In genomic region chr4:98641906-98642668, GRCh38 we compare ENCODE assay signal across 27 cellular contexts. TPM values are rescaled to one million over a fixed set of nuclear protein-coding genes. Genes with fewer than 3 reads are reported as not detected.
A peak's percentile ranks its signal among the peaks of the same experiment; 100 is the strongest.
DNase-seq lines count a peak whose midpoint lies in the region; ATAC-seq, FAIRE-seq and TF ChIP-seq lines count a peak whose summit lies in the region.
"Had no signal": no experiment of that assay in that cellular context is flagged by ENCODE, and none has a peak within 500 bp of the region (broad histone marks: within the 10 kb centered on the region; RNA-seq: fewer than 3 reads in every experiment).

No MANE protein-coding gene starts in this region.

- no peak overlapping the region for H2BK12ac ChIP-seq in mesenchymal stem cell (ENCODE audit: low read length in 2 of 2)

- H3K27me3 Mint-ChIP-seq in CD4-positive, CD25-positive, alpha-beta regulatory T cell = no peaks in the 10 kb centered on the region
- no peaks in the 10 kb centered on the region for H3K27me3 Mint-ChIP-seq in astrocyte (ENCODE audit: low read depth, unreplicated experiment)
- H3K27me3 Mint-ChIP-seq: activated B cell treated with CpG ODN at 0.5 μM for 24 hours, naive B cell had no signal

- no peak for ATAC-seq in CD4-positive, CD25-positive, alpha-beta regulatory T cell (ENCODE audit: low read depth in 2 of 2)
- peak; percentile 38 for ATAC-seq in HG02678 (IDR thresholded peaks at IDR 0.05; ENCODE audit: unreplicated experiment)

- no peak overlapping the region for H2BK5ac ChIP-seq in mesenchymal stem cell (ENCODE audit: low read depth, low read length, poor library complexity, severe bottlenecking)

- no peak overlapping the region for H3K4ac ChIP-seq in mesenchymal stem cell (ENCODE audit: low read depth in 1 of 2, low read length in 2 of 2)

- peak overlapping the region; percentile 55 for H3K4me2 ChIP-seq in astrocyte (ENCODE audit: low read length)
- H3K4me2 ChIP-seq in mesenchymal stem cell (ENCODE audit: low read length, poor library complexity, severe bottlenecking) = no peak overlapping the region

- no peak for FAIRE-seq in astrocyte (lab: Jason Lieb, UNC)
- FAIRE-seq: bronchial epithelial cell had no signal

- no peak overlapping the region for H4K91ac ChIP-seq in mesenchymal stem cell (ENCODE audit: low read length)

- peaks cover 59% of the 10 kb centered on the region for H4K20me1 ChIP-seq in astrocyte (ENCODE audit: insufficient read depth, low read length)

- H2BK120ac ChIP-seq in mesenchymal stem cell (ENCODE audit: low read depth, low read length) = no peak overlapping the region

- peak overlapping the region in 2 of 3 donors; percentile 62 to 68 for H3K27ac Mint-ChIP-seq in CD4-positive, CD25-positive, alpha-beta regulatory T cell
- peak overlapping the region; percentile 12 for H3K27ac Mint-ChIP-seq in astrocyte (ENCODE audit: unreplicated experiment)
- H3K27ac Mint-ChIP-seq: activated B cell treated with CpG ODN at 0.5 μM for 24 hours, naive B cell had no signal

- no peak overlapping the region for H3K14ac ChIP-seq in mesenchymal stem cell (ENCODE audit: low read length in 2 of 2)

- no peaks in the 10 kb centered on the region for H3K27me3 ChIP-seq in CD4-positive, CD25-positive, alpha-beta regulatory T cell (ENCODE audit: control insufficient read depth, insufficient read depth, low read length)
- H3K27me3 ChIP-seq in astrocyte (ENCODE audit: insufficient read depth, low read length) = no peaks in the 10 kb centered on the region
- H3K27me3 ChIP-seq in mesenchymal stem cell (ENCODE audit: control insufficient read depth in 1 of 2, insufficient read depth in 1 of 2, low read length in 2 of 2) = no peaks in the 10 kb centered on the region
- H3K27me3 ChIP-seq: MG63, right lobe of liver had no signal

- H3K79me1 ChIP-seq in mesenchymal stem cell (replicated peaks; ENCODE audit: low read length, poor library complexity, severe bottlenecking) = peaks cover 7% of the 10 kb centered on the region

- no peak for DNase-seq in CD4-positive, CD25-positive, alpha-beta regulatory T cell
- DNase-seq in astrocyte (ENCODE audit: low read depth) (no peak), mesenchymal stem cell (no peak), GOT3 (lab: John Stamatoyannopoulos, UW) (no peak), SW 1271 (lab: John Stamatoyannopoulos, UW) (no peak), iPS-NIHi7 (ENCODE audit: extremely low spot score) (no peak)
- no peak for DNase-seq in stimulated activated CD4-positive, alpha-beta T cell treated with anti-CD3 and anti-CD28 coated beads, Interleukin-4, amount 100 ng/mL, for 4 hours
- DNase-seq: activated B cell treated with CpG ODN at 0.5 μM for 24 hours; activated CD4-positive, alpha-beta T cell treated with anti-CD3 and anti-CD28 coated beads, Interleukin-2, amount 50 U/mL, for 48 hours; activated gamma-delta T cell; cortex of kidney; DMS 273 treated with DMSO at 0.1 percent for 48 hours; head of caudate nucleus; left colon; naive B cell; NCI-H1436 treated with DMSO at 0.1 percent for 48 hours; NCI-H524; right lobe of liver; SK-N-SH; stimulated activated CD8-positive, alpha-beta memory T cell treated with anti-CD3 and anti-CD28 coated beads, Interleukin-4, amount 100 ng/mL, for 48 hours; T1000 had no signal

- H2BK15ac ChIP-seq in mesenchymal stem cell (ENCODE audit: low read depth, poor library complexity, severe bottlenecking) = no peak overlapping the region

- peak overlapping the region in 2 of 4 donors; percentile 14 to 47 for H3K4me3 Mint-ChIP-seq in CD4-positive, CD25-positive, alpha-beta regulatory T cell
- H3K4me3 Mint-ChIP-seq in astrocyte (ENCODE audit: unreplicated experiment) = no peak overlapping the region
- H3K4me3 Mint-ChIP-seq: activated B cell treated with CpG ODN at 0.5 μM for 24 hours, CD14-positive monocyte, naive B cell had no signal

- H3K27ac ChIP-seq in CD4-positive, CD25-positive, alpha-beta regulatory T cell (ENCODE audit: insufficient read depth, low read length, poor library complexity, severe bottlenecking) = peak overlapping the region; percentile 37
- H3K27ac ChIP-seq in astrocyte (ENCODE audit: low read depth, low read length) = peak overlapping the region; percentile 65
- H3K27ac ChIP-seq in mesenchymal stem cell (ENCODE audit: low read length, poor library complexity, severe bottlenecking) = peak overlapping the region; percentile 17
- H3K27ac ChIP-seq: parathyroid adenoma, right lobe of liver, RWPE1 had no signal

- H3K4me1 Mint-ChIP-seq in CD4-positive, CD25-positive, alpha-beta regulatory T cell = peaks cover 26 to 87% (median 69%) of the 10 kb centered on the region in 4 donors
- peaks cover 56% of the 10 kb centered on the region for H3K4me1 Mint-ChIP-seq in astrocyte (ENCODE audit: low read depth, unreplicated experiment)
- H3K4me1 Mint-ChIP-seq: CD14-positive monocyte had no signal

- TF ChIP-seq CTCF in astrocyte (IDR thresholded peaks at IDR 0.05; ENCODE audit: insufficient read depth, low read depth, low read length) = no peak

- no peak overlapping the region for H3K23ac ChIP-seq in mesenchymal stem cell (ENCODE audit: low read length in 2 of 2)

- peak overlapping the region; percentile 67 for H3K4me3 ChIP-seq in CD4-positive, CD25-positive, alpha-beta regulatory T cell (ENCODE audit: low read depth, low read length)
- H3K4me3 ChIP-seq in astrocyte (ENCODE audit: insufficient read depth, low read depth, low read length) (no peak overlapping the region), mesenchymal stem cell (ENCODE audit: insufficient read depth in 1 of 2, low read depth in 1 of 2, low read length in 2 of 2) (no peak overlapping the region)
- H3K4me3 ChIP-seq: MG63, right lobe of liver had no signal

- no peaks in the 10 kb centered on the region for H3K36me3 Mint-ChIP-seq in CD4-positive, CD25-positive, alpha-beta regulatory T cell
- no peaks in the 10 kb centered on the region for H3K36me3 Mint-ChIP-seq in astrocyte (ENCODE audit: low read depth, unreplicated experiment)
- H3K36me3 Mint-ChIP-seq: CD14-positive monocyte had no signal

- H3K36me3 ChIP-seq in CD4-positive, CD25-positive, alpha-beta regulatory T cell (ENCODE audit: control insufficient read depth, insufficient read depth, low read length) = no peaks in the 10 kb centered on the region
- H3K36me3 ChIP-seq in astrocyte (ENCODE audit: insufficient read depth, low read length) = no peaks in the 10 kb centered on the region
- no peaks in the 10 kb centered on the region for H3K36me3 ChIP-seq in mesenchymal stem cell (ENCODE audit: control insufficient read depth in 1 of 2, insufficient read depth in 2 of 2, low read depth in 1 of 2, low read length in 2 of 2)
- H3K36me3 ChIP-seq: MG63, right lobe of liver had no signal

- H2AFZ ChIP-seq in astrocyte (ENCODE audit: low read depth, low read length) (no peak overlapping the region), mesenchymal stem cell (ENCODE audit: low read depth, low read length) (no peak overlapping the region)
- H2AFZ ChIP-seq: parathyroid adenoma had no signal

- H3K4me1 ChIP-seq in CD4-positive, CD25-positive, alpha-beta regulatory T cell (ENCODE audit: control insufficient read depth, insufficient read depth, low read length, poor library complexity, severe bottlenecking) = peaks cover 47% of the 10 kb centered on the region
- peaks cover 27% of the 10 kb centered on the region for H3K4me1 ChIP-seq in astrocyte (ENCODE audit: insufficient read depth, low read length)
- H3K4me1 ChIP-seq in mesenchymal stem cell (ENCODE audit: control insufficient read depth, insufficient read depth, low read depth, low read length) = peaks cover 6% of the 10 kb centered on the region
- H3K4me1 ChIP-seq: parathyroid adenoma, right lobe of liver had no signal

- H3K79me2 ChIP-seq in astrocyte (ENCODE audit: insufficient read depth, low read length) = peaks cover 100% of the 10 kb centered on the region
- H3K79me2 ChIP-seq: parathyroid adenoma had no signal

- H3K9me3 ChIP-seq in CD4-positive, CD25-positive, alpha-beta regulatory T cell (ENCODE audit: control insufficient read depth in 2 of 2, low read length in 2 of 2) = no peaks in the 10 kb centered on the region
- no peaks in the 10 kb centered on the region for H3K9me3 ChIP-seq in astrocyte (ENCODE audit: insufficient read depth, low read depth, low read length)
- no peaks in the 10 kb centered on the region for H3K9me3 ChIP-seq in mesenchymal stem cell (ENCODE audit: control insufficient read depth, low read length)
- H3K9me3 ChIP-seq: MG63, right lobe of liver, SK-N-SH had no signal

- H4K8ac ChIP-seq in mesenchymal stem cell (ENCODE audit: low read length) = no peak overlapping the region

- H3K18ac ChIP-seq in mesenchymal stem cell (ENCODE audit: low read depth in 1 of 2, low read length in 2 of 2) = no peak overlapping the region

- no CpG with 5 or more reads among the region's 3 CpGs for whole genome bisulfite sequencing in mesenchymal stem cell

- no peak overlapping the region for H3K9ac ChIP-seq in astrocyte (ENCODE audit: low read length)
- no peak overlapping the region for H3K9ac ChIP-seq in mesenchymal stem cell (ENCODE audit: low read length)
- H3K9ac ChIP-seq: parathyroid adenoma, SK-N-SH had no signal

- peaks cover 0 to 2% (median 0%) of the 10 kb centered on the region in 7 donors for H3K9me3 Mint-ChIP-seq in CD4-positive, CD25-positive, alpha-beta regulatory T cell
- no peaks in the 10 kb centered on the region for H3K9me3 Mint-ChIP-seq in astrocyte (ENCODE audit: unreplicated experiment)
- H3K9me3 Mint-ChIP-seq: activated B cell treated with CpG ODN at 0.5 μM for 24 hours, naive B cell had no signal

- H2AK5ac ChIP-seq in mesenchymal stem cell (ENCODE audit: low read length, severe bottlenecking) = no peak overlapping the region

RNA-seq across cellular contexts. Expression of gene TSPAN5, which starts 16.3 kb away (rescaled TPM):
- total RNA-seq in CD4-positive, CD25-positive, alpha-beta regulatory T cell = 21.2 TPM
- polyA plus RNA-seq in CD4-positive, CD25-positive, alpha-beta regulatory T cell = 10 to 100 TPM; 38.8 to 52.7 (median 43.9) TPM
- total RNA-seq in astrocyte = 61.4 and 69.0 TPM in 2 replicates
- 20.4 TPM for polyA plus RNA-seq in mesenchymal stem cell (2013, experiment 1 of 2)
- 22.2 TPM for polyA plus RNA-seq in mesenchymal stem cell (2013, experiment 2 of 2)
